13 cellular contexts compared by ENCODE assay signal in the genomic region with DNA sequence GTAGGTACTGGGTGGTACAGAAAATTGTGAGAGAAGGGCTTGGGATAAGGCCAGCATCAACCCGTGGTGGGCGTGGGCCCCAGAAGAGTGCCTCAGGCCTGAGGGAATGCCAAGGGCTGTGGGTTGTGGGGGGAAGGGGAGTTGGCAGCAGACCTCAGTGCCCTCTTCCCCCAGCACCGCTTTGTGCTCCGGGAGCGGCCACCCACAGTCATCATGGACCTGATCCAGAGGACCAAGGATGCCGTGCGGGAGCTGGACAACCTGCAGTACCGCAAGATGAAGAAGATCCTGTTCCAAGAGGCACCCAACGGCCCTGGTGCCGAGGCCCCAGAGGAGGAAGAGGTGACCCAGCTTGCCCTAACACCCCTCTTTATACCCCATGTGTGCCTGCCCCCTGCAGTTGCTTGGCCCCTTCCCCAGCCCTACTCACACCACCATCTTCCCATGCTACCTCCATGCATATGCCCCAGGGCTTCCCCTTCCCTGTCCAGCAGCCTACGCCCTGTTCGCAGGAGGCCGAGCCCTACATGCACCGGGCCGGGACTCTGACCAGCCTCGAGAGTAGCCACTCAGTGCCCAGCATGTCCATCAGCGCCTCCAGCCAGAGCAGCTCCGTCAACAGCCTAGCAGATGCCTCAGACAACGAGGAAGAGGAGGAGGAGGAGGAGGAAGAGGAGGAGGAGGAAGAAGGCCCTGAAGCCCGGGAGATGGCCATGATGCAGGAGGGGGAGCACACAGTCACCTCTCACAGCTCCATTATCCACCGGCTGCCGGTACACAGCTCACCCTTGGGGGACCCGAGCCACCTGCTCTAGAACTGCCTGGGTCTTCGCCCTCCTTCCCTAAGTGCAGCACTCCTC. TPM values are rescaled to one million over a fixed set of nuclear protein-coding genes. Genes with fewer than 3 reads are reported as not detected.
"Had no signal": no experiment of that assay in that cellular context is flagged by ENCODE, and none has a peak within 500 bp of the region (broad histone marks: within the 10 kb centered on the region; RNA-seq: fewer than 3 reads in every experiment).

No MANE protein-coding gene starts in this region.

- DNase-seq: activated naive CD4-positive, alpha-beta T cell; activated naive CD8-positive, alpha-beta T cell treated with anti-CD3 and anti-CD28 coated beads for 36 hours; activated T-cell treated with anti-CD3 and anti-CD28 coated beads, Interleukin-2, amount 50 U/mL, for 1 hour; left colon; naive B cell; nucleus accumbens; stimulated activated CD4-positive, alpha-beta T cell treated with anti-CD3 and anti-CD28 coated beads, Interleukin-2, amount 100 ng/mL, for 48 hours; stimulated activated CD8-positive, alpha-beta memory T cell treated with anti-CD3 and anti-CD28 coated beads, Interleukin-4, amount 100 ng/mL, for 48 hours; stimulated activated naive CD4-positive, alpha-beta T cell treated with Interleukin-2 at 50 U/mL for 16 hours; T-helper 9 cell had no signal

- H3K4me3 Mint-ChIP-seq: activated naive CD8-positive, alpha-beta T cell treated with anti-CD3 and anti-CD28 coated beads for 36 hours; naive B cell; WTC11 had no signal

- H3K27ac Mint-ChIP-seq: activated naive CD8-positive, alpha-beta T cell treated with anti-CD3 and anti-CD28 coated beads for 36 hours; WTC11 had no signal

- H3K27me3 Mint-ChIP-seq: activated naive CD8-positive, alpha-beta T cell treated with anti-CD3 and anti-CD28 coated beads for 36 hours; naive B cell had no signal

- H3K4me1 Mint-ChIP-seq: activated naive CD8-positive, alpha-beta T cell treated with anti-CD3 and anti-CD28 coated beads for 36 hours; WTC11 had no signal

- H3K9me3 Mint-ChIP-seq: activated naive CD8-positive, alpha-beta T cell treated with anti-CD3 and anti-CD28 coated beads for 36 hours; activated T-helper 2 cell treated with anti-CD3 and anti-CD28 coated beads, Interferon-gamma antibody, Interleukin-2, Interleukin-4, amounts not matched to agents 10 μg/mL and 5 μg/mL and 100 μg/mL, durations not matched to agents 14 hours and 24 hours and 36 hours; naive B cell; WTC11 had no signal

- ATAC-seq: left colon, WTC11 had no signal

RNA-seq across cellular contexts. Expression of gene DOC2A, which starts 28.0 kb away (rescaled TPM):
- total RNA-seq: T-helper 1 cell treated with Interleukin-12 subunit alpha and Interleukin-12 subunit beta and Interleukin-4 antibody, amounts not matched to agents 30 ng/mL and 1 ng/mL, for 36 hours had no signal
